ENCODE assay signal across 9 cellular contexts in the genomic region with DNA sequence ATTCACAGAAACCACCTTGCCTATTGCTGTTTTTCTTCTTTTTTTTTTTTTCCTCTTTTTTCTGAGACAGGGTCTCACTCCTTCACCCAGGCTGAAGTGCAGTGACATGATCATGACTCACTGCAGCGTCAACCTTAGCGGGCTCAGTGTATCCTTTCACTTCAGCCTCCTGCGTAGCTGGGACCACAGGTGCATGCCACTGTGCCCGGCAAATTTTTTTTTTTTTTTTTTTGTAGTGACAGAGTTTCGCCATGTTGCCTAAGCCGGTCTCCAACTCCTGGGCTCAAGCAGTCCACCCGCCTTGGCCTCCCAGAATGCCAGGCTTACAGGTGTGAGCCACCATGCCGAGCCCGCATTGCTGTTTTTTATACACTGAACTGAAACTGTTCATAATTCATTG. TPM values are rescaled to one million over a fixed set of nuclear protein-coding genes. Genes with fewer than 3 reads are reported as not detected.
DNase-seq lines count a peak whose midpoint lies in the region; ATAC-seq lines count a peak whose summit lies in the region.
"Had no signal": no experiment of that assay in that cellular context is flagged by ENCODE, and none has a peak within 500 bp of the region (broad histone marks: within the 10 kb centered on the region; RNA-seq: fewer than 3 reads in every experiment).

No MANE protein-coding gene starts in this region.

- no peaks in the 10 kb centered on the region for H3K9me3 Mint-ChIP-seq in activated naive CD8-positive, alpha-beta T cell treated with anti-CD3 and anti-CD28 coated beads, Interleukin-2, amount 50 U/mL, for 24 hours
- H3K9me3 Mint-ChIP-seq: natural killer cell treated with Interleukin-12 subunit alpha and Interleukin-12 subunit beta and Interleukin-15 and Interleukin-18, amount 100 ng/mL, for 72 hours had no signal

- intact Hi-C loops in right cardiac atrium (cut with DNase I): no loop called here

- no peaks in the 10 kb centered on the region for H3K9me3 ChIP-seq in right cardiac atrium (ENCODE audit: control insufficient read depth, low read length)

- peaks cover 13% of the 10 kb centered on the region for H3K4me1 ChIP-seq in right cardiac atrium (ENCODE audit: control insufficient read depth, insufficient read depth, low read length)

- peaks cover 2% of the 10 kb centered on the region for H3K36me3 Mint-ChIP-seq in activated naive CD8-positive, alpha-beta T cell treated with anti-CD3 and anti-CD28 coated beads, Interleukin-2, amount 50 U/mL, for 24 hours (ENCODE audit: low read depth)
- H3K36me3 Mint-ChIP-seq: natural killer cell treated with Interleukin-12 subunit alpha and Interleukin-12 subunit beta and Interleukin-15 and Interleukin-18, amount 100 ng/mL, for 72 hours had no signal

- peak overlapping the region; percentile 55 for H3K4me3 Mint-ChIP-seq in activated naive CD8-positive, alpha-beta T cell treated with anti-CD3 and anti-CD28 coated beads, Interleukin-2, amount 50 U/mL, for 24 hours
- H3K4me3 Mint-ChIP-seq: natural killer cell treated with Interleukin-12 subunit alpha and Interleukin-12 subunit beta and Interleukin-15 and Interleukin-18, amount 100 ng/mL, for 72 hours had no signal

- H3K27me3 ChIP-seq in right cardiac atrium (ENCODE audit: control insufficient read depth, insufficient read depth): no peaks in the 10 kb centered on the region

- 86% methylated on average over 9 of the region's 9 CpGs for WGBS in right cardiac atrium

- no peaks in the 10 kb centered on the region for H3K27me3 Mint-ChIP-seq in activated naive CD8-positive, alpha-beta T cell treated with anti-CD3 and anti-CD28 coated beads, Interleukin-2, amount 50 U/mL, for 24 hours
- H3K27me3 Mint-ChIP-seq: natural killer cell treated with Interleukin-12 subunit alpha and Interleukin-12 subunit beta and Interleukin-15 and Interleukin-18, amount 100 ng/mL, for 72 hours had no signal

- DNase-seq in RPMI7951 (ENCODE audit: low read depth): peak; percentile 47
- DNase-seq in activated naive CD8-positive, alpha-beta T cell treated with anti-CD3 and anti-CD28 coated beads, Interleukin-2, amount 50 U/mL, for 24 hours: peak; percentile 55
- peak in 2 of 3 donors; percentile 51 to 67 for DNase-seq in stimulated activated CD4-positive, alpha-beta T cell treated with anti-CD3 and anti-CD28 coated beads, TNF-alpha, amount 100 ng/mL, for 48 hours (ENCODE audit: low read depth in 3 of 3)
- no peak for DNase-seq in putamen (ENCODE audit: low spot score)
- no peak for DNase-seq in right cardiac atrium
- DNase-seq in SW 1271 (lab: John Stamatoyannopoulos, UW): no peak

- ATAC-seq in GM21447 (IDR thresholded peaks at IDR 0.05; ENCODE audit: unreplicated experiment) (peak; percentile 68), HG03139 (IDR thresholded peaks at IDR 0.05; ENCODE audit: unreplicated experiment) (no peak), right cardiac atrium (no peak)
- peak; percentile 94 for ATAC-seq in activated naive CD8-positive, alpha-beta T cell treated with anti-CD3 and anti-CD28 coated beads, Interleukin-2, amount 50 U/mL, for 24 hours

- H3K4me3 ChIP-seq in right cardiac atrium (ENCODE audit: low read length): no peak overlapping the region

- peak overlapping the region; percentile 79 for H3K27ac Mint-ChIP-seq in activated naive CD8-positive, alpha-beta T cell treated with anti-CD3 and anti-CD28 coated beads, Interleukin-2, amount 50 U/mL, for 24 hours

- peaks cover 91% of the 10 kb centered on the region for H3K4me1 Mint-ChIP-seq in activated naive CD8-positive, alpha-beta T cell treated with anti-CD3 and anti-CD28 coated beads, Interleukin-2, amount 50 U/mL, for 24 hours

- no peak overlapping the region for H3K27ac ChIP-seq in right cardiac atrium (ENCODE audit: low read length)

RNA-seq across cellular contexts. Expression of a gene that starts 13.8 kb away (rescaled TPM):
- 12.1 and 14.2 TPM in 2 replicates for total RNA-seq in RPMI7951 (2014; rRNA removed; shearing (Covaris generic))
- total RNA-seq in right cardiac atrium: 1 to 10 TPM; 5.4 to 9.0 (median 8.4) TPM
- 2.7 TPM for polyA plus RNA-seq in right cardiac atrium

Comparison
In these comparisons a context has a peak if more than half of its experiments do, and no peak if none do; other contexts are left out.
1. ATAC-seq: peak in GM21447 (single experiment) and activated naive CD8-positive, alpha-beta T cell treated with anti-CD3 and anti-CD28 coated beads, Interleukin-2, amount 50 U/mL, for 24 hours (single experiment); none in HG03139 (single experiment) and right cardiac atrium (0 of 2).
2. DNase-seq: peak in RPMI7951 (single experiment), activated naive CD8-positive, alpha-beta T cell treated with anti-CD3 and anti-CD28 coated beads, Interleukin-2, amount 50 U/mL, for 24 hours (single experiment) and stimulated activated CD4-positive, alpha-beta T cell treated with anti-CD3 and anti-CD28 coated beads, TNF-alpha, amount 100 ng/mL, for 48 hours (2 of 3); none in putamen (single experiment), right cardiac atrium (0 of 3) and SW 1271 (0 of 2).